ENCODE assay signal across 8 cellular contexts in genomic region chrX:118974088-118974907, GRCh38. TPM values are rescaled to one million over a fixed set of nuclear protein-coding genes. Genes with fewer than 3 reads are reported as not detected.
DNase-seq lines count a peak whose midpoint lies in the region; ATAC-seq and TF ChIP-seq lines count a peak whose summit lies in the region.

LONRF3 (plus strand) TSS chrX:118974618; CDS start chrX:118974781, 163 bp downstream.

- peaks cover 9% of the 10 kb centered on the region for H3K27me3 ChIP-seq in Panc1 (ENCODE audit: control insufficient read depth, insufficient read depth, low read length)
- H3K27me3 ChIP-seq in neural progenitor cell = peaks cover 97% of the 10 kb centered on the region
- peaks cover 0 to 19% (median 14%) of the 10 kb centered on the region in 5 donors for H3K27me3 ChIP-seq in subcutaneous abdominal adipose tissue (ENCODE audit: control insufficient read depth in 5 of 5, insufficient read depth in 4 of 5, low read length in 5 of 5)

- peak within 1 kb of the TSS; percentile 75 for H3K4me2 ChIP-seq in neural progenitor cell

- no peaks in the 10 kb centered on the region for H3K79me2 ChIP-seq in neural progenitor cell (ENCODE audit: low read depth)

- H3K9ac ChIP-seq in neural progenitor cell = no peak within 1 kb of the TSS
- H3K9ac ChIP-seq in subcutaneous abdominal adipose tissue (ENCODE audit: low read length in 5 of 5) = peak within 1 kb of the TSS in 4 of 5 donors; percentile 12 to 82 (median 68)

- peaks cover 15% of the 10 kb centered on the region for H3K9me3 Mint-ChIP-seq in neural progenitor cell

- peaks cover 34% of the 10 kb centered on the region for H3K27me3 Mint-ChIP-seq in neural progenitor cell (ENCODE audit: insufficient read depth, low read depth)

- H3K27ac ChIP-seq in Panc1 (ENCODE audit: low read length) (peak within 1 kb of the TSS; percentile 72), neural progenitor cell (no peak within 1 kb of the TSS), subcutaneous abdominal adipose tissue (ENCODE audit: low read depth, low read length) (peak within 1 kb of the TSS; percentile 72)

- peaks cover 3% of the 10 kb centered on the region for H3F3A ChIP-seq in neural progenitor cell (ENCODE audit: low read depth)

- ATAC-seq in Panc1 = peak; percentile 48
- ATAC-seq in GM21737 (IDR thresholded peaks at IDR 0.05; ENCODE audit: unreplicated experiment) = no peak

- peak within 1 kb of the TSS; percentile 31 for H2AFZ ChIP-seq in neural progenitor cell (replicated peaks)

- BruUV-seq in Panc1 (replicated peaks; lab: Mats Ljungman, UMichigan) = no TSS peak

- TF ChIP-seq CTCF in Panc1 (IDR thresholded peaks at IDR 0.05) (no peak), foreskin fibroblast (IDR thresholded peaks at IDR 0.05; ENCODE audit: low read depth, low read length) (no peak), neural progenitor cell (IDR thresholded peaks at IDR 0.05) (no peak)

- POLR2A ChIA-PET in Panc1 (lab: Charles Lee) = no interaction called here

- intact Hi-C loops in Panc1 (cut with micrococcal nuclease; ENCODE audit: unreplicated experiment) = no loop called here

- no peak within 1 kb of the TSS for H3K27ac Mint-ChIP-seq in neural progenitor cell

- in situ Hi-C loops in Panc1 (cut with HindIII; ENCODE audit: low pct_unique_long_range_greater_than_20kb, low sequenced_read_pairs) = no loop called here

- H3K4me1 ChIP-seq in Panc1 (ENCODE audit: control insufficient read depth, insufficient read depth, low read length) (peaks cover 8% of the 10 kb centered on the region), neural progenitor cell (no peaks in the 10 kb centered on the region), subcutaneous abdominal adipose tissue (ENCODE audit: control insufficient read depth in 5 of 5, insufficient read depth in 5 of 5, low read length in 5 of 5) (peaks cover 0 to 29% (median 26%) of the 10 kb centered on the region in 5 donors)

- H3K9me3 ChIP-seq in Panc1 (ENCODE audit: control insufficient read depth, insufficient read depth, low read depth, low read length) (no peaks in the 10 kb centered on the region), neural progenitor cell (ENCODE audit: low read depth) (no peaks in the 10 kb centered on the region), subcutaneous abdominal adipose tissue (ENCODE audit: control insufficient read depth in 5 of 5, low read length in 5 of 5) (no peaks in the 10 kb centered on the region)

- CTCF ChIA-PET in Panc1 (lab: Charles Lee) = no interaction called here

- H3K4me1 Mint-ChIP-seq in neural progenitor cell = peaks cover 4% of the 10 kb centered on the region

- no peaks in the 10 kb centered on the region for H3K36me3 Mint-ChIP-seq in neural progenitor cell

- H4K20me1 ChIP-seq in neural progenitor cell (ENCODE audit: low read depth) = no peaks in the 10 kb centered on the region

- H3K4me3 ChIP-seq in Panc1 (ENCODE audit: low read depth in 2 of 2, low read length in 2 of 2) (peak within 1 kb of the TSS; percentile 63 to 76), foreskin fibroblast (ENCODE audit: low read depth in 1 of 2, low read length in 2 of 2) (peak within 1 kb of the TSS in 1 of 2 donors; percentile 29), neural progenitor cell (peak within 1 kb of the TSS; percentile 42), subcutaneous abdominal adipose tissue (ENCODE audit: low read depth in 1 of 5, low read length in 5 of 5) (peak within 1 kb of the TSS; percentile 46 to 76 (median 72))

- H3K4me3 Mint-ChIP-seq in neural progenitor cell = peak within 1 kb of the TSS; percentile 77

- DNase-seq in NCI-H2029 (lab: John Stamatoyannopoulos, UW) = peak; percentile 11
- no peak for DNase-seq in NCI-H2029 treated with DMSO at 0.1 percent for 48 hours (lab: John Stamatoyannopoulos, UW)
- peak; percentile 36 for DNase-seq in Panc1 (ENCODE audit: low read depth, low spot score)
- DNase-seq in activated gamma-delta T cell treated with Interleukin-2 at 50 U/mL for 16 hours = peak; percentile 59
- peak; percentile 42 to 66 for DNase-seq in foreskin fibroblast
- DNase-seq in neural progenitor cell (ENCODE audit: low spot score) = peak; percentile 27

- H3K36me3 ChIP-seq in Panc1 (ENCODE audit: control insufficient read depth, insufficient read depth, low read length) (no peaks in the 10 kb centered on the region), neural progenitor cell (no peaks in the 10 kb centered on the region), subcutaneous abdominal adipose tissue (ENCODE audit: control insufficient read depth in 5 of 5, insufficient read depth in 5 of 5, low read length in 5 of 5) (no peaks in the 10 kb centered on the region)

RNA-seq across cellular contexts. Expression of gene LONRF3, which starts in this region (rescaled TPM):
- total RNA-seq in Panc1 (2021; ENCODE audit: unreplicated experiment) (13.1 TPM), neural progenitor cell (ENCODE audit: low replicate concordance) (0.25 and 0.39 TPM in 2 replicates)
- 6.4 TPM for polyA plus RNA-seq in Panc1 (2012; ENCODE audit: insufficient read length)

Comparison
In these comparisons a context has a peak if more than half of its experiments do, and no peak if none do; other contexts are left out.
1. RNA of gene LONRF3 (total RNA-seq): 13.1 TPM in Panc1 (single experiment); 0.25 to 0.39 TPM in neural progenitor cell; every median in the first group is over 10 times any median in the second.
2. Peak in DNase-seq, H3K4me3 ChIP-seq and H3K4me2 ChIP-seq in neural progenitor cell; RNA of the gene not detected or under 1 TPM.